In genomic region chr11:84563356-84563755, GRCh38 we compare ENCODE assay signal across 27 cellular contexts.
"Had no signal": no experiment of that assay in that cellular context is flagged by ENCODE, and none has a peak within 500 bp of the region (broad histone marks: within the 10 kb centered on the region; RNA-seq: fewer than 3 reads in every experiment).

No MANE protein-coding gene starts in this region.

- DNase-seq: activated CD4-positive, alpha-beta memory T cell treated with anti-CD3 and anti-CD28 coated beads for 36 hours; activated CD4-positive, alpha-beta T cell treated with anti-CD3 and anti-CD28 coated beads, Interleukin-2, amount 10 ng/mL, durations not matched to agents 7 days and 5 days; activated CD4-positive, CD25-positive, alpha-beta regulatory T cell; activated CD8-positive, alpha-beta memory T cell treated with anti-CD3 and anti-CD28 coated beads for 24 hours; activated gamma-delta T cell; activated naive CD4-positive, alpha-beta T cell treated with anti-CD3 and anti-CD28 coated beads for 36 hours; activated T-cell treated with anti-CD3 and anti-CD28 coated beads for 4 hours; activated T-cell treated with anti-CD3 and anti-CD28 coated beads, Interleukin-2, amount 50 U/mL, for 48 hours; amygdala; Kasumi-1; NCI-H1048; NCI-H1417; NCI-H1930; NCI-H2171; NCI-H2227 treated with DMSO at 0.1 percent for 48 hours; NCI-H446 treated with DMSO at 0.1 percent for 48 hours; NCI-H524 treated with DMSO at 0.1 percent for 48 hours; NCI-H748 treated with DMSO at 0.1 percent for 48 hours; PC-3; SIG-M5; T-cell; T-helper 2 cell had no signal

- H3K4me3 Mint-ChIP-seq: activated CD4-positive, alpha-beta memory T cell treated with anti-CD3 and anti-CD28 coated beads for 36 hours; activated CD4-positive, alpha-beta T cell treated with anti-CD3 and anti-CD28 coated beads, Interleukin-2, amount 10 ng/mL, durations not matched to agents 7 days and 5 days; activated naive CD4-positive, alpha-beta T cell treated with anti-CD3 and anti-CD28 coated beads for 36 hours; activated naive CD8-positive, alpha-beta T cell; activated T-helper 17 cell treated with anti-CD3 and anti-CD28 coated beads, Interleukin-2, amount 50 U/mL, for 72 hours; central memory CD8-positive, alpha-beta T cell; T-cell had no signal

- H3K27ac Mint-ChIP-seq: activated CD4-positive, alpha-beta memory T cell treated with anti-CD3 and anti-CD28 coated beads for 36 hours; activated CD4-positive, alpha-beta T cell treated with anti-CD3 and anti-CD28 coated beads, Interleukin-2, amount 10 ng/mL, durations not matched to agents 7 days and 5 days; activated naive CD4-positive, alpha-beta T cell treated with anti-CD3 and anti-CD28 coated beads for 36 hours; activated naive CD8-positive, alpha-beta T cell; activated T-helper 17 cell treated with anti-CD3 and anti-CD28 coated beads, Interleukin-2, amount 50 U/mL, for 72 hours; T-cell had no signal

- H3K27ac ChIP-seq: VCaP had no signal

- H3K4me1 Mint-ChIP-seq: activated CD4-positive, alpha-beta T cell treated with anti-CD3 and anti-CD28 coated beads, Interleukin-2, amount 10 ng/mL, durations not matched to agents 7 days and 5 days; activated T-helper 17 cell treated with anti-CD3 and anti-CD28 coated beads, Interleukin-2, amount 50 U/mL, for 72 hours; central memory CD8-positive, alpha-beta T cell; T-cell had no signal

- H3K9me3 Mint-ChIP-seq: activated CD4-positive, alpha-beta T cell treated with anti-CD3 and anti-CD28 coated beads, Interleukin-2, amount 10 ng/mL, durations not matched to agents 7 days and 5 days; activated naive CD4-positive, alpha-beta T cell treated with anti-CD3 and anti-CD28 coated beads for 36 hours; activated T-helper 17 cell treated with anti-CD3 and anti-CD28 coated beads, Interleukin-2, amount 50 U/mL, for 72 hours; brain; T-cell had no signal

- H3K36me3 Mint-ChIP-seq: activated CD4-positive, alpha-beta memory T cell treated with anti-CD3 and anti-CD28 coated beads for 36 hours; activated naive CD8-positive, alpha-beta T cell; brain; T-cell had no signal

- ATAC-seq: activated T-helper 17 cell treated with anti-CD3 and anti-CD28 coated beads, Interleukin-2, amount 50 U/mL, for 72 hours; PC-3; T-cell had no signal

- H3K27me3 Mint-ChIP-seq: activated CD4-positive, alpha-beta memory T cell treated with anti-CD3 and anti-CD28 coated beads for 36 hours; activated CD4-positive, alpha-beta T cell treated with anti-CD3 and anti-CD28 coated beads, Interleukin-2, amount 10 ng/mL, durations not matched to agents 7 days and 5 days; activated naive CD8-positive, alpha-beta T cell; activated T-helper 17 cell treated with anti-CD3 and anti-CD28 coated beads, Interleukin-2, amount 50 U/mL, for 72 hours; brain; central memory CD8-positive, alpha-beta T cell; T-cell had no signal
